In genomic region chr4:102483990-102484692, GRCh38 we compare ENCODE assay signal across 8 cellular contexts. TPM values are rescaled to one million over a fixed set of nuclear protein-coding genes. Genes with fewer than 3 reads are reported as not detected.
A peak's percentile ranks its signal among the peaks of the same experiment; 100 is the strongest.
DNase-seq lines count a peak whose midpoint lies in the region; ATAC-seq, FAIRE-seq and TF ChIP-seq lines count a peak whose summit lies in the region.
"Not testable (repeated sequence)": the region's sequence is repeated elsewhere in the genome, so short reads cannot be mapped to it uniquely, and the experiment has no call there.

No MANE protein-coding gene starts in this region.

- TF ChIP-seq POLR2A in HepG2 (IDR thresholded peaks at IDR 0.05; ENCODE audit: insufficient read depth in 1 of 2, low read depth in 2 of 2, low read length in 2 of 2): not testable (repeated sequence)

- H3K4me3 ChIP-seq in CD8-positive, alpha-beta memory T cell (ENCODE audit: low read length); HepG2 (replicated peaks in 1 of 3; ENCODE audit: insufficient read depth in 1 of 3, low read depth in 2 of 3, low read length in 3 of 3): not testable (repeated sequence)

- peaks cover 0 to 29% (median 0%) of the 10 kb centered on the region in 3 donors for H3K36me3 Mint-ChIP-seq in CD8-positive, alpha-beta memory T cell
- H3K36me3 Mint-ChIP-seq in T-cell; activated T-cell treated with anti-CD3 and anti-CD28 coated beads, Interleukin-2, amount 50 U/mL, for 24 hours (ENCODE audit: low read depth); activated naive CD4-positive, alpha-beta T cell treated with anti-CD3 and anti-CD28 coated beads, Interleukin-2, amount 50 U/mL, for 24 hours; activated naive CD8-positive, alpha-beta T cell treated with anti-CD3 and anti-CD28 coated beads, Interleukin-2, amount 50 U/mL, for 24 hours (ENCODE audit: low read depth): not testable (repeated sequence)
- peaks cover 25% of the 10 kb centered on the region for H3K36me3 Mint-ChIP-seq in natural killer cell treated with Interleukin-12 subunit alpha and Interleukin-12 subunit beta and Interleukin-15 and Interleukin-18, amount 100 ng/mL, for 72 hours

- peak in 1 of 5 donors; percentile 36 for DNase-seq in CD8-positive, alpha-beta memory T cell
- not testable (repeated sequence) for DNase-seq in T-cell; activated T-cell treated with anti-CD3 and anti-CD28 coated beads, Interleukin-2, amount 50 U/mL, for 24 hours; activated naive CD8-positive, alpha-beta T cell treated with anti-CD3 and anti-CD28 coated beads, Interleukin-2, amount 50 U/mL, for 24 hours; HepG2 (ENCODE audit: low spot score); natural killer cell treated with Interleukin-12 subunit alpha and Interleukin-12 subunit beta and Interleukin-15 and Interleukin-18, amount 100 ng/mL, for 72 hours (ENCODE audit: low spot score)
- peak in 1 of 2 donors; percentile 39 for DNase-seq in stimulated activated naive CD8-positive, alpha-beta T cell treated with anti-CD3 and anti-CD28 coated beads, Interleukin-15, amount 100 ng/mL, for 72 hours

- not testable (repeated sequence) for H3K79me2 ChIP-seq in HepG2 (ENCODE audit: insufficient read depth, low read length)

- H3K4me1 Mint-ChIP-seq in CD8-positive, alpha-beta memory T cell: peaks cover 8 to 13% (median 10%) of the 10 kb centered on the region in 3 donors
- peaks cover 9 to 11% (median 10%) of the 10 kb centered on the region in 3 donors for H3K4me1 Mint-ChIP-seq in T-cell
- H3K4me1 Mint-ChIP-seq in activated T-cell treated with anti-CD3 and anti-CD28 coated beads, Interleukin-2, amount 50 U/mL, for 24 hours (ENCODE audit: low read depth): peaks cover 11% of the 10 kb centered on the region
- not testable (repeated sequence) for H3K4me1 Mint-ChIP-seq in activated naive CD4-positive, alpha-beta T cell treated with anti-CD3 and anti-CD28 coated beads, Interleukin-2, amount 50 U/mL, for 24 hours
- H3K4me1 Mint-ChIP-seq in activated naive CD8-positive, alpha-beta T cell treated with anti-CD3 and anti-CD28 coated beads, Interleukin-2, amount 50 U/mL, for 24 hours: peaks cover 11% of the 10 kb centered on the region
- H3K4me1 Mint-ChIP-seq in natural killer cell treated with Interleukin-12 subunit alpha and Interleukin-12 subunit beta and Interleukin-15 and Interleukin-18, amount 100 ng/mL, for 72 hours (ENCODE audit: low read depth in 2 of 2): peaks cover 18 to 19% of the 10 kb centered on the region in 2 donors
- peaks cover 19% of the 10 kb centered on the region for H3K4me1 Mint-ChIP-seq in stimulated activated naive CD8-positive, alpha-beta T cell treated with anti-CD3 and anti-CD28 coated beads, Interleukin-15, amount 100 ng/mL, for 72 hours

- not testable (repeated sequence) for TF ChIP-seq CTCF in HepG2 (CRISPR knock-in tag; IDR thresholded peaks at IDR 0.05)

- CTCF ChIA-PET in CD8-positive, alpha-beta memory T cell (lab: Charles Lee): interaction anchor here (1.1 kb wide), 1 partner anchor 11 kb away, joined by 3 read pairs; no protein-coding TSS in a partner anchor
- CTCF ChIA-PET in T-cell (lab: Charles Lee); HepG2 (lab: Yijun Ruan, JAX; ENCODE audit: low intra/inter-chr PET ratio, low total read pairs): not testable (repeated sequence)

- not testable (repeated sequence) for H3K9ac ChIP-seq in HepG2 (ENCODE audit: insufficient read depth, low read depth, low read length)

- H4K20me1 ChIP-seq in HepG2 (ENCODE audit: insufficient read depth, low read length): not testable (repeated sequence)

- H3K9me3 ChIP-seq in CD8-positive, alpha-beta memory T cell (ENCODE audit: low read length); HepG2 (ENCODE audit: low read length): not testable (repeated sequence)

- in situ Hi-C loops in HepG2 (cut with HindIII; ENCODE audit: extremely low pct_ligation_motif_present, low pct_unique_long_range_greater_than_20kb): not testable (repeated sequence)

- not testable (repeated sequence) for H3K36me3 ChIP-seq in CD8-positive, alpha-beta memory T cell (ENCODE audit: insufficient read depth, low read length); HepG2 (replicated peaks in 1 of 2; ENCODE audit: control insufficient read depth in 1 of 2, insufficient read depth in 2 of 2, low read length in 2 of 2)

- H3K27ac Mint-ChIP-seq in CD8-positive, alpha-beta memory T cell: peak overlapping the region in 5 of 8 donors; percentile 25 to 70 (median 44)
- H3K27ac Mint-ChIP-seq in T-cell: peak overlapping the region; percentile 40 to 81
- peak overlapping the region; percentile 2 for H3K27ac Mint-ChIP-seq in activated T-cell treated with anti-CD3 and anti-CD28 coated beads, Interleukin-2, amount 50 U/mL, for 24 hours
- not testable (repeated sequence) for H3K27ac Mint-ChIP-seq in activated naive CD4-positive, alpha-beta T cell treated with anti-CD3 and anti-CD28 coated beads, Interleukin-2, amount 50 U/mL, for 24 hours; natural killer cell treated with Interleukin-12 subunit alpha and Interleukin-12 subunit beta and Interleukin-15 and Interleukin-18, amount 100 ng/mL, for 72 hours
- peak overlapping the region; percentile 37 for H3K27ac Mint-ChIP-seq in activated naive CD8-positive, alpha-beta T cell treated with anti-CD3 and anti-CD28 coated beads, Interleukin-2, amount 50 U/mL, for 24 hours
- H3K27ac Mint-ChIP-seq in stimulated activated naive CD8-positive, alpha-beta T cell treated with anti-CD3 and anti-CD28 coated beads, Interleukin-15, amount 100 ng/mL, for 72 hours: peak overlapping the region; percentile 12 to 60

- not testable (repeated sequence) for ATAC-seq in T-cell (replicated peaks in 1 of 4); activated naive CD8-positive, alpha-beta T cell treated with anti-CD3 and anti-CD28 coated beads, Interleukin-2, amount 50 U/mL, for 24 hours; HepG2; natural killer cell treated with Interleukin-12 subunit alpha and Interleukin-12 subunit beta and Interleukin-15 and Interleukin-18, amount 100 ng/mL, for 72 hours; stimulated activated naive CD8-positive, alpha-beta T cell treated with anti-CD3 and anti-CD28 coated beads, Interleukin-15, amount 100 ng/mL, for 72 hours

- intact Hi-C loops in HepG2 (cut with micrococcal nuclease; ENCODE audit: unreplicated experiment): not testable (repeated sequence)

- WGBS in HepG2 (ENCODE audit: low lambda C conversion rate): 68% methylated on average over 13 of the region's 19 CpGs

- not testable (repeated sequence) for H3K4me1 ChIP-seq in CD8-positive, alpha-beta memory T cell (ENCODE audit: insufficient read depth, low read length); HepG2 (ENCODE audit: insufficient read depth, low read length)

- not testable (repeated sequence) for BruUV-seq in HepG2 (replicated peaks; lab: Mats Ljungman, UMichigan)

- H3K27me3 ChIP-seq in CD8-positive, alpha-beta memory T cell (ENCODE audit: insufficient read depth, low read length, poor library complexity, severe bottlenecking); HepG2 (ENCODE audit: control insufficient read depth in 1 of 2, insufficient read depth in 2 of 2, low read length in 2 of 2): not testable (repeated sequence)

- H3K27me3 Mint-ChIP-seq in CD8-positive, alpha-beta memory T cell: peaks cover 0 to 10% of the 10 kb centered on the region in 2 donors
- not testable (repeated sequence) for H3K27me3 Mint-ChIP-seq in T-cell; activated T-cell treated with anti-CD3 and anti-CD28 coated beads, Interleukin-2, amount 50 U/mL, for 24 hours; activated naive CD4-positive, alpha-beta T cell treated with anti-CD3 and anti-CD28 coated beads, Interleukin-2, amount 50 U/mL, for 24 hours; activated naive CD8-positive, alpha-beta T cell treated with anti-CD3 and anti-CD28 coated beads, Interleukin-2, amount 50 U/mL, for 24 hours; stimulated activated naive CD8-positive, alpha-beta T cell treated with anti-CD3 and anti-CD28 coated beads, Interleukin-15, amount 100 ng/mL, for 72 hours
- H3K27me3 Mint-ChIP-seq in natural killer cell treated with Interleukin-12 subunit alpha and Interleukin-12 subunit beta and Interleukin-15 and Interleukin-18, amount 100 ng/mL, for 72 hours: peaks cover 5 to 17% of the 10 kb centered on the region in 2 donors

- not testable (repeated sequence) for FAIRE-seq in HepG2 (lab: Jason Lieb, UNC)

- H2AFZ ChIP-seq in HepG2 (ENCODE audit: low read length): peak overlapping the region; percentile 27

- TF ChIP-seq RAD21 in HepG2 (CRISPR knock-in tag; IDR thresholded peaks at IDR 0.05): not testable (repeated sequence)

- H3K27ac ChIP-seq in CD8-positive, alpha-beta memory T cell (ENCODE audit: low read depth, low read length); HepG2 (ENCODE audit: extremely low read length, insufficient read depth, low read length): not testable (repeated sequence)

- TF ChIP-seq EP300 in HepG2 (IDR thresholded peaks at IDR 0.05; ENCODE audit: low read depth in 2 of 2, low read length in 2 of 2); HepG2 (CRISPR knock-in tag; IDR thresholded peaks at IDR 0.05; ENCODE audit: borderline replicate concordance): not testable (repeated sequence)

- not testable (repeated sequence) for H3K9me3 Mint-ChIP-seq in CD8-positive, alpha-beta memory T cell; T-cell; activated T-cell treated with anti-CD3 and anti-CD28 coated beads, Interleukin-2, amount 50 U/mL, for 24 hours; natural killer cell treated with Interleukin-12 subunit alpha and Interleukin-12 subunit beta and Interleukin-15 and Interleukin-18, amount 100 ng/mL, for 72 hours
- peaks cover 18% of the 10 kb centered on the region for H3K9me3 Mint-ChIP-seq in activated naive CD4-positive, alpha-beta T cell treated with anti-CD3 and anti-CD28 coated beads, Interleukin-2, amount 50 U/mL, for 24 hours
- peaks cover 13% of the 10 kb centered on the region for H3K9me3 Mint-ChIP-seq in activated naive CD8-positive, alpha-beta T cell treated with anti-CD3 and anti-CD28 coated beads, Interleukin-2, amount 50 U/mL, for 24 hours
- peaks cover 39 to 40% of the 10 kb centered on the region in 2 donors for H3K9me3 Mint-ChIP-seq in stimulated activated naive CD8-positive, alpha-beta T cell treated with anti-CD3 and anti-CD28 coated beads, Interleukin-15, amount 100 ng/mL, for 72 hours

- 0 out of 2 replicates have a peak overlapping the region, but pooled peaks have one; percentile 9 for H3K4me2 ChIP-seq in HepG2 (ENCODE audit: low read depth, low read length)

- peak overlapping the region; percentile 37 to 72 (median 53) for H3K4me3 Mint-ChIP-seq in CD8-positive, alpha-beta memory T cell
- H3K4me3 Mint-ChIP-seq in T-cell: peak overlapping the region; percentile 9 to 70 (median 53)
- peak overlapping the region; percentile 21 for H3K4me3 Mint-ChIP-seq in activated T-cell treated with anti-CD3 and anti-CD28 coated beads, Interleukin-2, amount 50 U/mL, for 24 hours
- peak overlapping the region; percentile 51 for H3K4me3 Mint-ChIP-seq in activated naive CD4-positive, alpha-beta T cell treated with anti-CD3 and anti-CD28 coated beads, Interleukin-2, amount 50 U/mL, for 24 hours
- H3K4me3 Mint-ChIP-seq in activated naive CD8-positive, alpha-beta T cell treated with anti-CD3 and anti-CD28 coated beads, Interleukin-2, amount 50 U/mL, for 24 hours: peak overlapping the region; percentile 70
- peak overlapping the region; percentile 60 for H3K4me3 Mint-ChIP-seq in natural killer cell treated with Interleukin-12 subunit alpha and Interleukin-12 subunit beta and Interleukin-15 and Interleukin-18, amount 100 ng/mL, for 72 hours
- H3K4me3 Mint-ChIP-seq in stimulated activated naive CD8-positive, alpha-beta T cell treated with anti-CD3 and anti-CD28 coated beads, Interleukin-15, amount 100 ng/mL, for 72 hours: peak overlapping the region; percentile 62 to 80

- POLR2A ChIA-PET in CD8-positive, alpha-beta memory T cell (lab: Charles Lee); T-cell (lab: Charles Lee); HepG2 (lab: Yijun Ruan, JAX): not testable (repeated sequence)

RNA-seq across cellular contexts. Expression of gene NFKB1, which starts 17.0 kb away (rescaled TPM):
- total RNA-seq in CD8-positive, alpha-beta memory T cell: 100 to 1,000 TPM; 185 to 189 TPM
- polyA plus RNA-seq in CD8-positive, alpha-beta memory T cell: 45.5 TPM
- 100 to 1,000 TPM in 2 of 5 donors, 10 to 100 TPM in 3; 83.0 to 185 (median 92.1) TPM for total RNA-seq in T-cell
- 31.6 and 37.6 TPM in 2 replicates for total RNA-seq in HepG2 (2016; rRNA removed; fragmentation: Illumina TruSeq; extraction: Trizol)
- 5.7 and 5.8 TPM in 2 replicates for total RNA-seq in HepG2 (2016; cell fraction: cytosol; rRNA removed; fragmentation: Illumina TruSeq; extraction: Trizol; ENCODE audit: low read depth)
- 32.0 and 36.4 TPM in 2 replicates for total RNA-seq in HepG2 (2016; cell fraction: insoluble cytoplasmic fraction; rRNA removed; fragmentation: Illumina TruSeq; extraction: Trizol)
- 16.5 and 17.1 TPM in 2 replicates for total RNA-seq in HepG2 (2016; cell fraction: membrane; rRNA removed; fragmentation: Illumina TruSeq; extraction: Trizol)
- total RNA-seq in HepG2 (2016; cell fraction: nucleus; rRNA removed; fragmentation: Illumina TruSeq; extraction: Trizol): 21.7 and 23.1 TPM in 2 replicates
- 15.3 and 15.4 TPM in 2 replicates for polyA plus RNA-seq in HepG2 (2011; rRNA removed)
- 13.4 and 14.7 TPM in 2 replicates for polyA plus RNA-seq in HepG2 (2011; cell fraction: cytosol; rRNA removed)
- 13.2 and 14.1 TPM in 2 replicates for polyA plus RNA-seq in HepG2 (2011; cell fraction: nucleus; rRNA removed)
- polyA plus RNA-seq in HepG2 (2012): 16.4 TPM in 2 replicates
- 2.1 and 2.3 TPM in 2 replicates for polyA plus RNA-seq in HepG2 (2016; cell fraction: cytosol; fragmentation: Illumina TruSeq; extraction: Trizol; ENCODE audit: low read depth)
- 30.3 and 33.0 TPM in 2 replicates for polyA plus RNA-seq in HepG2 (2016; cell fraction: insoluble cytoplasmic fraction; fragmentation: Illumina TruSeq; extraction: Trizol; ENCODE audit: low read depth)
- 6.8 and 8.3 TPM in 2 replicates for polyA plus RNA-seq in HepG2 (2016; cell fraction: membrane; fragmentation: Illumina TruSeq; extraction: Trizol; ENCODE audit: low read depth)
- 20.3 and 23.7 TPM in 2 replicates for polyA plus RNA-seq in HepG2 (2016; cell fraction: nucleus; fragmentation: Illumina TruSeq; extraction: Trizol; ENCODE audit: insufficient read depth, low read depth)
- polyA minus RNA-seq in HepG2 (2011; rRNA and poly(A)+ RNA removed; ENCODE audit: low replicate concordance): 23.9 and 27.4 TPM in 2 replicates
- 12.5 and 12.7 TPM in 2 replicates for polyA minus RNA-seq in HepG2 (2011; cell fraction: cytosol; rRNA and poly(A)+ RNA removed)
- polyA minus RNA-seq in HepG2 (2011; cell fraction: nucleus; rRNA and poly(A)+ RNA removed): 35.7 and 38.5 TPM in 2 replicates
- 100 to 1,000 TPM; 108 to 131 TPM for total RNA-seq in natural killer cell treated with Interleukin-12 subunit alpha and Interleukin-12 subunit beta and Interleukin-15 and Interleukin-18, amount 100 ng/mL, for 72 hours

Comparison
In these comparisons a context has a peak if more than half of its experiments do, and no peak if none do; other contexts are left out.
1. H3K4me3 Mint-ChIP-seq: peak in every context shown above with its lines; median percentile 71 in stimulated activated naive CD8-positive, alpha-beta T cell treated with anti-CD3 and anti-CD28 coated beads, Interleukin-15, amount 100 ng/mL, for 72 hours; 70 in activated naive CD8-positive, alpha-beta T cell treated with anti-CD3 and anti-CD28 coated beads, Interleukin-2, amount 50 U/mL, for 24 hours; 60 in natural killer cell treated with Interleukin-12 subunit alpha and Interleukin-12 subunit beta and Interleukin-15 and Interleukin-18, amount 100 ng/mL, for 72 hours; 53 in CD8-positive, alpha-beta memory T cell; 53 in T-cell; 51 in activated naive CD4-positive, alpha-beta T cell treated with anti-CD3 and anti-CD28 coated beads, Interleukin-2, amount 50 U/mL, for 24 hours; 21 in activated T-cell treated with anti-CD3 and anti-CD28 coated beads, Interleukin-2, amount 50 U/mL, for 24 hours.